In genomic region chr11:68021167-68021787, GRCh38 we compare ENCODE assay signal across 1 cellular context.
TF ChIP-seq lines count a peak whose summit lies in the region.

No MANE protein-coding gene starts in this region.

TF ChIP-seq in GM12878, 131 proteins besides CTCF, POLR2A, EP300 and RAD21:
- TF ChIP-seq WRNIP1 (IDR thresholded peaks at IDR 0.05; ENCODE audit: borderline replicate concordance, low read depth, low read length) (no peak), ZNF274 (IDR thresholded peaks at IDR 0.05; ENCODE audit: insufficient read depth, insufficient read length) (no peak), CBX3 (IDR thresholded peaks at IDR 0.05; ENCODE audit: borderline replicate concordance, low read depth) (no peak), CEBPZ (IDR thresholded peaks at IDR 0.05; ENCODE audit: low read depth, low read length) (no peak), SP1 (IDR thresholded peaks at IDR 0.05; ENCODE audit: low read depth, low read length) (no peak), RFX5 (IDR thresholded peaks at IDR 0.05; ENCODE audit: low read depth, low read length) (no peak), BCLAF1 (IDR thresholded peaks at IDR 0.05) (no peak), CBX5 (IDR thresholded peaks at IDR 0.05; ENCODE audit: low read depth) (no peak), KLF5 (IDR thresholded peaks at IDR 0.05; ENCODE audit: partially characterized antibody) (no peak), PAX5 (IDR thresholded peaks at IDR 0.05; ENCODE audit: borderline replicate concordance, low read depth, low read length) (no peak), MXI1 (IDR thresholded peaks at IDR 0.05; ENCODE audit: low read depth, low read length) (no peak), CHD1 (IDR thresholded peaks at IDR 0.05; ENCODE audit: low read depth, low read length) (no peak), FOS (IDR thresholded peaks at IDR 0.05; ENCODE audit: borderline replicate concordance, extremely low read depth, insufficient read length) (no peak)
